In the genomic region with DNA sequence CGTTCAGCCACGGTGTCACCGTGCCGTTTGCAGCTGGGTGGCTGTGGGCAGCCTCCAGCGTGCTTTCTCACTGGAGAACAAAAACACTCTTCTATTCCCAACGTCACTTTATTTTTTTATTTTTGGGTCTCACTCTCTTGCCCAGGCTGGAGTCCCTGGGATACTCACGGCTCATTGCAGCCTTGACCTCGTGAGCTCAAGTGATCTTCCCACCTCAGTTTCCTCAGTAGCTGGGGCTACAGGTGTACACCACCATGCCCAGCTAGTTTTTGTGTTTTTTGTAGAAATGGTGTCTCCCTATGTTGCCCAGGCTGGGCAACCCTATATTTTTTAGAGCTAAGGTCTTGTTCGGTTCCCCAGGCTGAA, we compare ENCODE assay signal across 1 cellular context.
TF ChIP-seq lines count a peak whose summit lies in the region.

No MANE protein-coding gene starts in this region.

TF ChIP-seq in A549, 52 proteins besides CTCF, POLR2A, EP300 and RAD21:
- TF ChIP-seq FOXS1 (CRISPR knock-in tag; IDR thresholded peaks at IDR 0.05) = no peak
- TF ChIP-seq, protein P1, sequence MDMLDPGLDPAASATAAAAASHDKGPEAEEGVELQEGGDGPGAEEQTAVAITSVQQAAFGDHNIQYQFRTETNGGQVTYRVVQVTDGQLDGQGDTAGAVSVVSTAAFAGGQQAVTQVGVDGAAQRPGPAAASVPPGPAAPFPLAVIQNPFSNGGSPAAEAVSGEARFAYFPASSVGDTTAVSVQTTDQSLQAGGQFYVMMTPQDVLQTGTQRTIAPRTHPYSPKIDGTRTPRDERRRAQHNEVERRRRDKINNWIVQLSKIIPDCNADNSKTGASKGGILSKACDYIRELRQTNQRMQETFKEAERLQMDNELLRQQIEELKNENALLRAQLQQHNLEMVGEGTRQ (IDR thresholded peaks at IDR 0.05) = no peak
- TF ChIP-seq, protein P2, sequence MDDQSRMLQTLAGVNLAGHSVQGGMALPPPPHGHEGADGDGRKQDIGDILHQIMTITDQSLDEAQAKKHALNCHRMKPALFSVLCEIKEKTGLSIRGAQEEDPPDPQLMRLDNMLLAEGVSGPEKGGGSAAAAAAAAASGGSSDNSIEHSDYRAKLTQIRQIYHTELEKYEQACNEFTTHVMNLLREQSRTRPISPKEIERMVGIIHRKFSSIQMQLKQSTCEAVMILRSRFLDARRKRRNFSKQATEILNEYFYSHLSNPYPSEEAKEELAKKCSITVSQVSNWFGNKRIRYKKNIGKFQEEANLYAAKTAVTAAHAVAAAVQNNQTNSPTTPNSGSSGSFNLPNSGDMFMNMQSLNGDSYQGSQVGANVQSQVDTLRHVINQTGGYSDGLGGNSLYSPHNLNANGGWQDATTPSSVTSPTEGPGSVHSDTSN (IDR thresholded peaks at IDR 0.05) = no peak
